ENCODE assay signal across 15 cellular contexts in genomic region chr1:55170426-55170825, GRCh38.
"Had no signal": no experiment of that assay in that cellular context is flagged by ENCODE, and none has a peak within 500 bp of the region (broad histone marks: within the 10 kb centered on the region; RNA-seq: fewer than 3 reads in every experiment).

No MANE protein-coding gene starts in this region.

- DNase-seq: activated CD4-positive, alpha-beta T cell treated with anti-CD3 and anti-CD28 coated beads for 48 hours; activated CD8-positive, alpha-beta memory T cell treated with anti-CD3 and anti-CD28 coated beads, Interleukin-2, amount 50 U/mL, for 4 hours; activated naive CD4-positive, alpha-beta T cell treated with Interleukin-2 at 50 U/mL for 16 hours; heart right ventricle; kidney glomerular epithelial cell; left ventricle myocardium inferior; mesenchymal stem cell; stimulated activated naive CD8-positive, alpha-beta T cell treated with anti-CD3 and anti-CD28 coated beads, Interleukin-15, amount 100 ng/mL, for 72 hours; SW 1271; T-helper 2 cell; trophoblast cell; WERI-Rb-1 had no signal

- ATAC-seq: esophagus mucosa; gastroesophageal sphincter; heart right ventricle; stimulated activated naive CD8-positive, alpha-beta T cell treated with anti-CD3 and anti-CD28 coated beads, Interleukin-15, amount 100 ng/mL, for 72 hours had no signal

- H3K9me3 Mint-ChIP-seq: activated T-helper 1 cell treated with anti-CD3 and anti-CD28 coated beads, Interleukin-12 subunit alpha, Interleukin-12 subunit beta, Interleukin-2, Interleukin-4 antibody, amounts not matched to agents 30 ng/mL and 10 ng/mL and 1 ng/mL, durations not matched to agents 14 hours and 24 hours and 36 hours; stimulated activated naive CD8-positive, alpha-beta T cell treated with anti-CD3 and anti-CD28 coated beads, Interleukin-15, amount 100 ng/mL, for 72 hours had no signal

- H3K27me3 Mint-ChIP-seq: stimulated activated naive CD8-positive, alpha-beta T cell treated with anti-CD3 and anti-CD28 coated beads, Interleukin-15, amount 100 ng/mL, for 72 hours had no signal

- H3K4me3 Mint-ChIP-seq: activated T-helper 1 cell treated with anti-CD3 and anti-CD28 coated beads, Interleukin-12 subunit alpha, Interleukin-12 subunit beta, Interleukin-2, Interleukin-4 antibody, amounts not matched to agents 30 ng/mL and 10 ng/mL and 1 ng/mL, durations not matched to agents 14 hours and 24 hours and 36 hours; stimulated activated naive CD8-positive, alpha-beta T cell treated with anti-CD3 and anti-CD28 coated beads, Interleukin-15, amount 100 ng/mL, for 72 hours had no signal
